26 cellular contexts compared by ENCODE assay signal in genomic region chr20:44954198-44954597, GRCh38.
"Had no signal": no experiment of that assay in that cellular context is flagged by ENCODE, and none has a peak within 500 bp of the region (broad histone marks: within the 10 kb centered on the region; RNA-seq: fewer than 3 reads in every experiment).

No MANE protein-coding gene starts in this region.

- H3K27me3 Mint-ChIP-seq: activated CD8-positive, alpha-beta memory T cell treated with anti-CD3 and anti-CD28 coated beads, Interleukin-2, amount 10 ng/mL, durations not matched to agents 7 days and 5 days had no signal

- H3K27ac ChIP-seq: adrenal gland, breast epithelium, esophagus muscularis mucosa, gastroesophageal sphincter, heart left ventricle, suprapubic skin, transverse colon, VCaP had no signal

- DNase-seq: activated CD4-positive, alpha-beta T cell treated with anti-CD3 and anti-CD28 coated beads, Interleukin-2, amount 50 U/mL, for 48 hours; activated CD8-positive, alpha-beta memory T cell treated with anti-CD3 and anti-CD28 coated beads, Interleukin-2, amount 10 ng/mL, durations not matched to agents 7 days and 5 days; activated naive CD4-positive, alpha-beta T cell treated with anti-CD3 and anti-CD28 coated beads for 36 hours; adrenal gland; cerebellar nuclear complex; cortex of kidney; effector CD4-positive, alpha-beta T cell; heart left ventricle; kidney; midbrain; nucleus accumbens; stimulated activated CD4-positive, alpha-beta T cell treated with anti-CD3 and anti-CD28 coated beads, Interleukin-12 subunit alpha, Interleukin-12 subunit beta, amount 100 ng/mL, for 4 hours; stimulated activated CD4-positive, alpha-beta T cell treated with anti-CD3 and anti-CD28 coated beads, Interleukin-1b, Interleukin-23, amount 100 ng/mL, for 48 hours; stimulated activated CD8-positive, alpha-beta memory T cell treated with anti-CD3 and anti-CD28 coated beads, Interleukin-4, amount 100 ng/mL, for 48 hours; stimulated activated naive CD8-positive, alpha-beta T cell treated with anti-CD3 and anti-CD28 coated beads, Interleukin-15, Interleukin-2, amounts not matched to agents 100 U/mL and 50 U/mL, for 24 hours; transverse colon had no signal

- ATAC-seq: activated CD8-positive, alpha-beta memory T cell treated with anti-CD3 and anti-CD28 coated beads, Interleukin-2, amount 10 ng/mL, durations not matched to agents 7 days and 5 days; gastroesophageal sphincter; heart left ventricle; left lobe of liver; stimulated activated naive CD8-positive, alpha-beta T cell treated with anti-CD3 and anti-CD28 coated beads, Interleukin-15, Interleukin-2, amounts not matched to agents 100 U/mL and 50 U/mL, for 24 hours had no signal

- H3K27me3 ChIP-seq: adrenal gland, breast epithelium, esophagus muscularis mucosa, gastroesophageal sphincter, heart left ventricle, suprapubic skin, transverse colon had no signal

- H3K9me3 Mint-ChIP-seq: activated naive CD4-positive, alpha-beta T cell treated with anti-CD3 and anti-CD28 coated beads for 36 hours; activated T-helper 2 cell treated with anti-CD3 and anti-CD28 coated beads, Interferon-gamma antibody, Interleukin-2, Interleukin-4, amounts not matched to agents 10 μg/mL and 5 μg/mL and 100 μg/mL, durations not matched to agents 14 hours and 24 hours and 36 hours; nephron had no signal

- H3K4me3 Mint-ChIP-seq: activated CD8-positive, alpha-beta memory T cell treated with anti-CD3 and anti-CD28 coated beads, Interleukin-2, amount 10 ng/mL, durations not matched to agents 7 days and 5 days; activated naive CD4-positive, alpha-beta T cell treated with anti-CD3 and anti-CD28 coated beads for 36 hours; nephron had no signal

- H3K4me1 ChIP-seq: breast epithelium had no signal

- H3K27ac Mint-ChIP-seq: activated CD8-positive, alpha-beta memory T cell treated with anti-CD3 and anti-CD28 coated beads, Interleukin-2, amount 10 ng/mL, durations not matched to agents 7 days and 5 days; activated naive CD4-positive, alpha-beta T cell treated with anti-CD3 and anti-CD28 coated beads for 36 hours; activated T-helper 2 cell treated with anti-CD3 and anti-CD28 coated beads, Interferon-gamma antibody, Interleukin-2, Interleukin-4, amounts not matched to agents 10 μg/mL and 5 μg/mL and 100 μg/mL, durations not matched to agents 14 hours and 24 hours and 36 hours; nephron had no signal

- H3K4me3 ChIP-seq: adrenal gland, breast epithelium, esophagus muscularis mucosa, gastroesophageal sphincter, heart left ventricle, lung, suprapubic skin, transverse colon had no signal

- FAIRE-seq: astrocyte, kidney had no signal

- H3K9me3 ChIP-seq: adrenal gland, breast epithelium, esophagus muscularis mucosa, gastroesophageal sphincter, heart left ventricle, suprapubic skin, transverse colon had no signal
